In the genomic region with DNA sequence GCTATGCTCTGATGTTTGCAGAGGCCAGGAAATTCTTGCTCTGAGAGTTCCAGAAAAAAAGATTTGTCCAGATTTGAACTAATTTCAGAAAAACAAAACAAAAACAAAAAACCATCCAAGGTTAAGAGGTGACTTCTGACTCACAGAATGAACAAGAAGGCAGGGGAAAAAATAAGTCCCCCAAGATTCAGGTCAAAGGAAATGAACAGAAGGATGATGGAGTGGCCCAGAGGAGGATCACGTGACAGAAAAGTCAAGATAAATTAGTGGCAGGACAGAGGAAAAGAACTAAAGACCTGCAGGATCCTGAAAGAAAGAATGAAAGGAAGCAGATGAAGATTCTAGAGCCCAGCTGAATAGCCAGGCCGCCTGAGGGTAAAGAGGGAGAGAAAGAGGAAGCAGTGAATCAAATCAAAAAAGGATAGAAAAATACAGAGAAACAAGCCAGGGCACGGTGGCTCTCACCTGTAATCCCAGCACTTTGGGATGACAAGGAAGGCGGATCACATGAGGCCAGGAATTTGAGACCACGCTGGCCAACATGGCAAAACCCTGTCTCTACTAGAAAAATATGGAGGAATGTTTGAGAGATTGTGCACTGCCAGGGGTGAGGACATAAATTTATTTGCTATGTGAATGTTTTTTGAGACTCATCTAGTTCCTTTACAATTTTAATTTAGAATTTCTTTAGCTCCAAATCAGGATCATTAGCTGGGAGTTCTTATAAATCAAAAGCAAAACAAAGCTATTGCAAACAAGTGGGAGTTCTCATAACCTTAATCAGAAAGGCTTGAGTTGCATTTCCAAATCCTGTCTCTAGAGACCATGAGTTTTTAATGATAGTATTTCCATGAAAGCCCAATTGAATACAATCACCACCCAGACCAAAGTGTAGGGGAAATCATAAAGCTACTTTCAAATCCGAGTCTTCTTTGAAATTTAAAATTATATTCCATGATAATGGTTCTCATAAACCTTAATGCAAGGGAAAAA, we compare ENCODE assay signal across 15 cellular contexts.
DNase-seq lines count a peak whose midpoint lies in the region; ATAC-seq and TF ChIP-seq lines count a peak whose summit lies in the region.
"Had no signal": no experiment of that assay in that cellular context is flagged by ENCODE, and none has a peak within 500 bp of the region (broad histone marks: within the 10 kb centered on the region; RNA-seq: fewer than 3 reads in every experiment).

No MANE protein-coding gene starts in this region.

- H3K79me2 ChIP-seq in ACC112 (ENCODE audit: control insufficient read depth, insufficient read depth, low read length, unreplicated experiment) = no peaks in the 10 kb centered on the region

- peak overlapping the region; percentile 3 for H2AFZ ChIP-seq in ACC112 (ENCODE audit: low read length, unreplicated experiment)

- no peaks in the 10 kb centered on the region for H3K27me3 Mint-ChIP-seq in nephron (ENCODE audit: low read depth)

- no peak overlapping the region for H3K4me3 ChIP-seq in ACC112 (ENCODE audit: low read depth, low read length)
- H3K4me3 ChIP-seq in choroid plexus epithelial cell (ENCODE audit: low read depth, low read length) = no peak overlapping the region

- no peak overlapping the region for H3K27ac ChIP-seq in ACC112 (ENCODE audit: low read depth, low read length)

- no peaks in the 10 kb centered on the region for H3K9me3 Mint-ChIP-seq in nephron
- H3K9me3 Mint-ChIP-seq: endodermal cell had no signal

- H3K4me3 Mint-ChIP-seq in nephron = no peak overlapping the region
- H3K4me3 Mint-ChIP-seq: endodermal cell, natural killer cell had no signal

- DNase-seq in HCEC 1CT (peak; percentile 12), choroid plexus epithelial cell (ENCODE audit: low read depth) (peak; percentile 44)
- no peak for DNase-seq in stimulated activated CD8-positive, alpha-beta memory T cell treated with anti-CD3 and anti-CD28 coated beads, Interleukin-4, amount 100 ng/mL, for 48 hours
- DNase-seq: activated CD4-positive, alpha-beta T cell treated with anti-CD3 and anti-CD28 coated beads, Interleukin-2, amount 50 U/mL, for 48 hours; anterior cingulate cortex; endodermal cell; natural killer cell; NCI-H510A had no signal

- TF ChIP-seq CTCF in choroid plexus epithelial cell (conservative IDR thresholded peaks at IDR 0.05; ENCODE audit: low read depth, low read length) (no peak), nephron (IDR thresholded peaks at IDR 0.05; ENCODE audit: unreplicated experiment in 3 of 3) (no peak)

- H3K4me1 ChIP-seq in ACC112 (ENCODE audit: control insufficient read depth, insufficient read depth, low read length, unreplicated experiment) = peaks cover 12% of the 10 kb centered on the region

- peak overlapping the region; percentile 47 to 84 (median 74) for H3K27ac Mint-ChIP-seq in nephron
- H3K27ac Mint-ChIP-seq: endodermal cell had no signal

- H3K36me3 Mint-ChIP-seq in nephron (ENCODE audit: low read depth) = no peaks in the 10 kb centered on the region
- H3K36me3 Mint-ChIP-seq: natural killer cell had no signal

- H3K36me3 ChIP-seq in ACC112 (ENCODE audit: insufficient read depth, low read length) = no peaks in the 10 kb centered on the region

- ATAC-seq in HG02610 (IDR thresholded peaks at IDR 0.05; ENCODE audit: unreplicated experiment) (no peak), GM18873 (IDR thresholded peaks at IDR 0.05; ENCODE audit: low FRiP score, unreplicated experiment) (no peak), HG03432 (IDR thresholded peaks at IDR 0.05; ENCODE audit: unreplicated experiment) (no peak)
- ATAC-seq: HCT116, natural killer cell, SK-N-SH treated with all-trans-retinoic acid at 6 μM for 48 hours had no signal

- H3K4me1 Mint-ChIP-seq in nephron = peaks cover 25% of the 10 kb centered on the region

- peaks cover 3% of the 10 kb centered on the region; the same call in 1 of the 2 replicates for H3K27me3 ChIP-seq in ACC112 (ENCODE audit: insufficient read depth, low read length)
